ENCODE assay signal across 16 cellular contexts in genomic region chr4:72397314-72397713, GRCh38.
DNase-seq lines count a peak whose midpoint lies in the region; ATAC-seq and TF ChIP-seq lines count a peak whose summit lies in the region.
"Had no signal": no experiment of that assay in that cellular context is flagged by ENCODE, and none has a peak within 500 bp of the region (broad histone marks: within the 10 kb centered on the region; RNA-seq: fewer than 3 reads in every experiment).

No MANE protein-coding gene starts in this region.

- H2BK12ac ChIP-seq in trophoblast cell (ENCODE audit: low read length): no peak overlapping the region

- no peaks in the 10 kb centered on the region for H3K79me1 ChIP-seq in trophoblast cell (ENCODE audit: low read length)

- H3K4me3 ChIP-seq in adipocyte (ENCODE audit: low read length) (no peak overlapping the region), fibroblast of lung (replicated peaks in 1 of 4; ENCODE audit: control extremely low read depth in 1 of 4, insufficient read depth in 1 of 4, low read depth in 3 of 4, low read length in 4 of 4) (no peak overlapping the region), trophoblast cell (ENCODE audit: low read depth, low read length) (no peak overlapping the region), psoas muscle (no peak overlapping the region)
- H3K4me3 ChIP-seq: GM23338 had no signal

- no peaks in the 10 kb centered on the region for H3K9me3 Mint-ChIP-seq in HFFc6
- H3K9me3 Mint-ChIP-seq: CD4-positive, alpha-beta memory T cell; GM23338 had no signal

- no peaks in the 10 kb centered on the region for H3K27me3 Mint-ChIP-seq in HFFc6 (ENCODE audit: insufficient read depth)
- H3K27me3 Mint-ChIP-seq: CD4-positive, alpha-beta memory T cell had no signal

- no peak overlapping the region for H4K8ac ChIP-seq in trophoblast cell (ENCODE audit: low read depth, low read length)

- no peak overlapping the region for H2AK5ac ChIP-seq in trophoblast cell (ENCODE audit: low read length)

- H3K9ac ChIP-seq in adipocyte (ENCODE audit: low read length) (no peak overlapping the region), fibroblast of lung (ENCODE audit: insufficient read depth, low read length) (no peak overlapping the region), trophoblast cell (ENCODE audit: low read length) (no peak overlapping the region)

- H3K36me3 ChIP-seq in adipocyte (ENCODE audit: control insufficient read depth, insufficient read depth, low read length, severe bottlenecking): no peaks in the 10 kb centered on the region
- no peaks in the 10 kb centered on the region for H3K36me3 ChIP-seq in fibroblast of lung (ENCODE audit: control insufficient read depth, insufficient read depth, low read length)
- no peaks in the 10 kb centered on the region for H3K36me3 ChIP-seq in trophoblast cell (ENCODE audit: control insufficient read depth in 1 of 2, insufficient read depth in 2 of 2, low read length in 2 of 2)
- H3K36me3 ChIP-seq in psoas muscle (ENCODE audit: insufficient read depth in 1 of 2, low read depth in 1 of 2): no peaks in the 10 kb centered on the region
- H3K36me3 ChIP-seq: BE2C had no signal

- no peak for TF ChIP-seq CTCF in HFFc6 (IDR thresholded peaks at IDR 0.05)
- no peak for TF ChIP-seq CTCF in fibroblast of lung (conservative IDR thresholded peaks at IDR 0.05 in 1 of 2, IDR thresholded peaks at IDR 0.05 in 1 of 2; ENCODE audit: low read depth in 1 of 2, low read length in 2 of 2)
- TF ChIP-seq CTCF in psoas muscle (IDR thresholded peaks at IDR 0.05): no peak

- no CpG with 5 or more reads among the region's 7 CpGs for WGBS in trophoblast cell (ENCODE audit: extremely low coverage, insufficient coverage, insufficient read length)
- 79 to 85% (median 84%) methylated on average over 7 of the region's 7 CpGs for WGBS in psoas muscle, 3 donors

- no peak overlapping the region for H3K4me3 Mint-ChIP-seq in HFFc6
- H3K4me3 Mint-ChIP-seq: CD4-positive, alpha-beta memory T cell; GM23338 had no signal

- no peak overlapping the region for H3K23ac ChIP-seq in trophoblast cell (ENCODE audit: low read length)

- H3K79me2 ChIP-seq in fibroblast of lung (ENCODE audit: control insufficient read depth, insufficient read depth, low read length) (no peaks in the 10 kb centered on the region), trophoblast cell (ENCODE audit: control insufficient read depth, insufficient read depth, low read length, poor library complexity) (no peaks in the 10 kb centered on the region)

- no peak overlapping the region for H3K14ac ChIP-seq in trophoblast cell (ENCODE audit: low read length)

- no peaks in the 10 kb centered on the region for H3K4me1 ChIP-seq in adipocyte (ENCODE audit: control insufficient read depth, insufficient read depth, low read length)
- H3K4me1 ChIP-seq in fibroblast of lung (ENCODE audit: control insufficient read depth, extremely low read depth, insufficient read depth, low read length): no peaks in the 10 kb centered on the region
- peaks cover 0 to 7% of the 10 kb centered on the region in 2 experiments for H3K4me1 ChIP-seq in trophoblast cell (ENCODE audit: control insufficient read depth in 1 of 2, insufficient read depth in 2 of 2, low read length in 2 of 2)
- H3K4me1 ChIP-seq in psoas muscle: no peaks in the 10 kb centered on the region

- ATAC-seq in psoas muscle (no peak), HG02571 (IDR thresholded peaks at IDR 0.05; ENCODE audit: unreplicated experiment) (no peak)
- ATAC-seq: GM23338, PC-3 had no signal

- H3K4me1 Mint-ChIP-seq in HFFc6 (ENCODE audit: low read depth): peaks cover 16% of the 10 kb centered on the region
- H3K4me1 Mint-ChIP-seq: CD4-positive, alpha-beta memory T cell had no signal

- no peak overlapping the region for H3K4me2 ChIP-seq in fibroblast of lung (ENCODE audit: extremely low read depth, insufficient read depth, low read length)
- no peak overlapping the region for H3K4me2 ChIP-seq in trophoblast cell (ENCODE audit: low read length)
- H3K4me2 ChIP-seq: GM23338 had no signal

- no peak overlapping the region for H3K18ac ChIP-seq in trophoblast cell (ENCODE audit: low read length)

- H3K36me3 Mint-ChIP-seq in HFFc6 (ENCODE audit: low read depth): no peaks in the 10 kb centered on the region
- H3K36me3 Mint-ChIP-seq: CD4-positive, alpha-beta memory T cell had no signal

- H4K12ac ChIP-seq in trophoblast cell (ENCODE audit: low read depth, low read length): no peak overlapping the region

- H3K27ac Mint-ChIP-seq in HFFc6: no peak overlapping the region
- H3K27ac Mint-ChIP-seq: GM23338 had no signal

- H3K27me3 ChIP-seq in adipocyte (replicated peaks; ENCODE audit: control insufficient read depth, insufficient read depth, low read length) (no peaks in the 10 kb centered on the region), fibroblast of lung (ENCODE audit: control insufficient read depth, insufficient read depth, low read length) (no peaks in the 10 kb centered on the region), trophoblast cell (ENCODE audit: insufficient read depth, low read length) (no peaks in the 10 kb centered on the region), psoas muscle (ENCODE audit: insufficient read depth in 3 of 3, low read length in 2 of 3) (no peaks in the 10 kb centered on the region)
- H3K27me3 ChIP-seq: BE2C had no signal

- H3K9me3 ChIP-seq in adipocyte (ENCODE audit: control insufficient read depth, low read length) (no peaks in the 10 kb centered on the region), fibroblast of lung (ENCODE audit: control insufficient read depth, insufficient read depth, low read depth, low read length) (no peaks in the 10 kb centered on the region), trophoblast cell (ENCODE audit: insufficient read depth, low read depth, low read length) (no peaks in the 10 kb centered on the region), psoas muscle (no peaks in the 10 kb centered on the region)
- H3K9me3 ChIP-seq: BE2C had no signal

- H2BK5ac ChIP-seq in trophoblast cell (ENCODE audit: low read depth, low read length, poor library complexity): no peak overlapping the region

- DNase-seq in HFFc6: peak; percentile 9
- peak; percentile 27 for DNase-seq in adipocyte (ENCODE audit: low read depth)
- DNase-seq in fibroblast of lung (ENCODE audit: low read depth in 2 of 2): peak; percentile 11 to 19
- peak; percentile 7 to 38 for DNase-seq in trophoblast cell
- no peak for DNase-seq in GOT3 (lab: John Stamatoyannopoulos, UW)
- DNase-seq in activated CD8-positive, alpha-beta memory T cell treated with anti-CD3 and anti-CD28 coated beads for 24 hours: no peak
- DNase-seq in psoas muscle: no peak
- DNase-seq: BE2C; CD4-positive, alpha-beta memory T cell; DMS79 treated with DMSO at 0.1 percent for 48 hours; GF-D8; NCI-H446; NCI-H748 treated with DMSO at 0.1 percent for 48 hours; PC-3 had no signal

- no peak overlapping the region for H2BK120ac ChIP-seq in trophoblast cell (ENCODE audit: insufficient read depth, low read length, poor library complexity)

- intact Hi-C loops in psoas muscle (cut with DNase I): no loop called here

- no peak overlapping the region for H3K27ac ChIP-seq in fibroblast of lung (ENCODE audit: insufficient read depth, low read length)
- H3K27ac ChIP-seq in trophoblast cell (ENCODE audit: low read depth, low read length): no peak overlapping the region
- no peak overlapping the region for H3K27ac ChIP-seq in psoas muscle

- H4K91ac ChIP-seq in trophoblast cell (ENCODE audit: low read depth, low read length): no peak overlapping the region

- no peaks in the 10 kb centered on the region for H4K20me1 ChIP-seq in fibroblast of lung (ENCODE audit: control insufficient read depth, extremely low read depth, insufficient read depth, low read length)

- H2AFZ ChIP-seq in fibroblast of lung (ENCODE audit: low read length): no peak overlapping the region
- H2AFZ ChIP-seq in trophoblast cell (ENCODE audit: insufficient read depth, low read length, poor library complexity): no peak overlapping the region
- H2AFZ ChIP-seq: GM23338 had no signal

- no peak overlapping the region for H3K4ac ChIP-seq in trophoblast cell (ENCODE audit: low read depth, low read length)

Comparison
In these comparisons a context has a peak if more than half of its experiments do, and no peak if none do; other contexts are left out.
1. DNase-seq: peak in HFFc6 (single experiment), adipocyte (single experiment), fibroblast of lung (2 of 2) and trophoblast cell (2 of 2); none in GOT3 (single experiment), activated CD8-positive, alpha-beta memory T cell treated with anti-CD3 and anti-CD28 coated beads for 24 hours (single experiment) and psoas muscle (0 of 2).